ENCODE assay signal across 12 cellular contexts in the genomic region with DNA sequence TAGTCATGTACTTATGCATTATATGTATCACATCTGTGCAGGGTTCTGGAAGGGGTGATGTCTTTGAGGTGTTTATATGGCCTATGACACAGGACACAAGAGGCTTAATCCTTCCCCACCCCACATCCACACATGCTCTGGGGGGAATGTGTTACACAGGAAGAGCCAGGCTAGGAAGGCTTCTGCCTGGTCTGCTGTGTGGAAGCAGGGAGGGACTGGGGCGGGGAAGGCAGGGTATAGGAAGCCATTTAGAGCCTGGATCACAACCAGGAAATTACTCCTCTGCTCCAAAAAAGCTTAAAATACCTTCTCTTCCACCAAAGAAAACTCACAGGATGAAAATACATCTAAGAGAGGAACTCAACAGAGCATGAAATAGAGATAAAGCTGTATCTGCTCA.
"Had no signal": no experiment of that assay in that cellular context is flagged by ENCODE, and none has a peak within 500 bp of the region (broad histone marks: within the 10 kb centered on the region; RNA-seq: fewer than 3 reads in every experiment).

No MANE protein-coding gene starts in this region.

- H3K4me3 Mint-ChIP-seq: activated naive CD8-positive, alpha-beta T cell; stimulated activated naive CD8-positive, alpha-beta T cell treated with anti-CD3 and anti-CD28 coated beads, Interleukin-15, Interleukin-2, amounts not matched to agents 100 ng/mL and 50 ng/mL, for 24 hours; type B pancreatic cell had no signal

- H3K9me3 Mint-ChIP-seq: stimulated activated naive CD8-positive, alpha-beta T cell treated with anti-CD3 and anti-CD28 coated beads, Interleukin-15, Interleukin-2, amounts not matched to agents 100 ng/mL and 50 ng/mL, for 24 hours; type B pancreatic cell had no signal

- H3K4me3 ChIP-seq: suprapubic skin had no signal

- H3K27ac ChIP-seq: foreskin keratinocyte, suprapubic skin had no signal

- H3K9me3 ChIP-seq: suprapubic skin had no signal

- H3K36me3 Mint-ChIP-seq: activated naive CD8-positive, alpha-beta T cell; type B pancreatic cell had no signal

- H3K27me3 ChIP-seq: foreskin keratinocyte, suprapubic skin had no signal

- H3K36me3 ChIP-seq: suprapubic skin had no signal

- ATAC-seq: left lobe of liver had no signal

- H3K27ac Mint-ChIP-seq: activated naive CD8-positive, alpha-beta T cell; stimulated activated naive CD8-positive, alpha-beta T cell treated with anti-CD3 and anti-CD28 coated beads, Interleukin-15, Interleukin-2, amounts not matched to agents 100 ng/mL and 50 ng/mL, for 24 hours; type B pancreatic cell had no signal

- DNase-seq: activated CD4-positive, alpha-beta T cell treated with anti-CD3 and anti-CD28 coated beads, Interleukin-2, amount 50 U/mL, for 48 hours; foreskin keratinocyte; islet precursor cell; occipital lobe; retina; stimulated activated CD4-positive, alpha-beta T cell treated with anti-CD3 and anti-CD28 coated beads, Interleukin-2, amount 100 ng/mL, for 48 hours; T-helper 2 cell had no signal
